In genomic region chr2:232890896-232891601, GRCh38 we compare ENCODE assay signal across 10 cellular contexts. TPM values are rescaled to one million over a fixed set of nuclear protein-coding genes. Genes with fewer than 3 reads are reported as not detected.
DNase-seq lines count a peak whose midpoint lies in the region; ATAC-seq and TF ChIP-seq lines count a peak whose summit lies in the region.
"Had no signal": no experiment of that assay in that cellular context is flagged by ENCODE, and none has a peak within 500 bp of the region (broad histone marks: within the 10 kb centered on the region; RNA-seq: fewer than 3 reads in every experiment).

No MANE protein-coding gene starts in this region.

- intact Hi-C loops in activated B cell treated with CpG ODN at 0.5 μM for 24 hours (cut with micrococcal nuclease) (no loop called here), left colon (cut with DNase I, micrococcal nuclease) (no loop called here)

- no peaks in the 10 kb centered on the region for H3K36me3 Mint-ChIP-seq in activated T-cell treated with anti-CD3 and anti-CD28 coated beads, Interleukin-2, amount 50 U/mL, for 24 hours (ENCODE audit: low read depth)
- no peaks in the 10 kb centered on the region for H3K36me3 Mint-ChIP-seq in activated B cell treated with CpG ODN at 0.5 μM for 24 hours (ENCODE audit: low read depth)
- H3K36me3 Mint-ChIP-seq: CD4-positive, CD25-positive, alpha-beta regulatory T cell had no signal

- H3K27me3 Mint-ChIP-seq in activated T-cell treated with anti-CD3 and anti-CD28 coated beads, Interleukin-2, amount 50 U/mL, for 24 hours = peaks cover 30% of the 10 kb centered on the region
- peaks cover 20% of the 10 kb centered on the region for H3K27me3 Mint-ChIP-seq in activated B cell treated with CpG ODN at 0.5 μM for 24 hours
- H3K27me3 Mint-ChIP-seq: CD4-positive, CD25-positive, alpha-beta regulatory T cell had no signal

- POLR2A ChIA-PET in activated B cell treated with CpG ODN at 0.5 μM for 24 hours (lab: Charles Lee) = no interaction called here

- CTCF ChIA-PET in activated B cell treated with CpG ODN at 0.5 μM for 24 hours (lab: Charles Lee) = no interaction called here

- H3K27ac Mint-ChIP-seq in activated T-cell treated with anti-CD3 and anti-CD28 coated beads, Interleukin-2, amount 50 U/mL, for 24 hours = no peak overlapping the region
- H3K27ac Mint-ChIP-seq in activated B cell treated with CpG ODN at 0.5 μM for 24 hours = no peak overlapping the region
- H3K27ac Mint-ChIP-seq: T-helper 1 cell treated with Interleukin-12 subunit alpha and Interleukin-12 subunit beta and Interleukin-4 antibody, amounts not matched to agents 30 μg/mL and 1 μg/mL, for 36 hours had no signal

- DNase-seq in activated T-cell treated with anti-CD3 and anti-CD28 coated beads, Interleukin-2, amount 50 U/mL, for 48 hours = peak; percentile 15 to 17
- no peak for DNase-seq in activated T-cell treated with anti-CD3 and anti-CD28 coated beads, Interleukin-2, amount 50 U/mL, for 24 hours
- peak; percentile 12 for DNase-seq in activated B cell treated with CpG ODN at 0.5 μM for 24 hours
- peak; percentile 75 for DNase-seq in iPS-NIHi7 (ENCODE audit: extremely low spot score)
- peak; percentile 77 for DNase-seq in ureter (ENCODE audit: low spot score)
- no peak for DNase-seq in activated naive CD4-positive, alpha-beta T cell treated with Interleukin-2 at 50 U/mL for 16 hours
- no peak for DNase-seq in left colon
- DNase-seq in NCI-H1092 treated with DMSO at 0.1 percent for 48 hours (lab: John Stamatoyannopoulos, UW) = no peak
- DNase-seq: CD4-positive, CD25-positive, alpha-beta regulatory T cell had no signal

- peaks cover 7% of the 10 kb centered on the region for H3K4me1 Mint-ChIP-seq in activated T-cell treated with anti-CD3 and anti-CD28 coated beads, Interleukin-2, amount 50 U/mL, for 24 hours (ENCODE audit: low read depth)
- peaks cover 2% of the 10 kb centered on the region for H3K4me1 Mint-ChIP-seq in activated B cell treated with CpG ODN at 0.5 μM for 24 hours
- H3K4me1 Mint-ChIP-seq: CD4-positive, CD25-positive, alpha-beta regulatory T cell had no signal

- H3K9me3 Mint-ChIP-seq in activated T-cell treated with anti-CD3 and anti-CD28 coated beads, Interleukin-2, amount 50 U/mL, for 24 hours = no peaks in the 10 kb centered on the region
- no peaks in the 10 kb centered on the region for H3K9me3 Mint-ChIP-seq in activated B cell treated with CpG ODN at 0.5 μM for 24 hours
- H3K9me3 Mint-ChIP-seq: T-helper 1 cell treated with Interleukin-12 subunit alpha and Interleukin-12 subunit beta and Interleukin-4 antibody, amounts not matched to agents 30 μg/mL and 1 μg/mL, for 36 hours had no signal

- TF ChIP-seq CTCF in activated B cell treated with CpG ODN at 0.5 μM for 24 hours (IDR thresholded peaks at IDR 0.05) = no peak

- ATAC-seq in activated B cell treated with CpG ODN at 0.5 μM for 24 hours (ENCODE audit: low read depth) (no peak), left colon (no peak)

- H3K4me3 Mint-ChIP-seq in activated T-cell treated with anti-CD3 and anti-CD28 coated beads, Interleukin-2, amount 50 U/mL, for 24 hours = no peak overlapping the region
- H3K4me3 Mint-ChIP-seq in activated B cell treated with CpG ODN at 0.5 μM for 24 hours = no peak overlapping the region
- H3K4me3 Mint-ChIP-seq: CD4-positive, CD25-positive, alpha-beta regulatory T cell; T-helper 1 cell treated with Interleukin-12 subunit alpha and Interleukin-12 subunit beta and Interleukin-4 antibody, amounts not matched to agents 30 μg/mL and 1 μg/mL, for 36 hours had no signal

RNA-seq across cellular contexts. Expression of gene SNORC, which starts 21.0 kb away (rescaled TPM):
- total RNA-seq in activated B cell treated with CpG ODN at 0.5 μM for 24 hours (0.88 and 2.1 TPM in 2 replicates), ureter (7.3 TPM), left colon (10 to 100 TPM; 35.0 to 38.2 TPM)

Comparison
In these comparisons a context has a peak if more than half of its experiments do, and no peak if none do; other contexts are left out.
1. DNase-seq: peak in activated T-cell treated with anti-CD3 and anti-CD28 coated beads, Interleukin-2, amount 50 U/mL, for 48 hours (2 of 2), activated B cell treated with CpG ODN at 0.5 μM for 24 hours (single experiment), iPS-NIHi7 (single experiment) and ureter (single experiment); none in activated T-cell treated with anti-CD3 and anti-CD28 coated beads, Interleukin-2, amount 50 U/mL, for 24 hours (single experiment), activated naive CD4-positive, alpha-beta T cell treated with Interleukin-2 at 50 U/mL for 16 hours (single experiment), left colon (0 of 2) and NCI-H1092 treated with DMSO at 0.1 percent for 48 hours (single experiment).